In genomic region chr9:125850763-125851162, GRCh38 we compare ENCODE assay signal across 1 cellular context.
TF ChIP-seq lines count a peak whose summit lies in the region.

No MANE protein-coding gene starts in this region.

TF ChIP-seq in HepG2, 621 proteins besides CTCF, POLR2A, EP300 and RAD21 (continued from another document and continues in another):
- TF ChIP-seq ZNF512B (CRISPR knock-in tag; IDR thresholded peaks at IDR 0.05; ENCODE audit: borderline replicate concordance) (no peak), ZNF280B (CRISPR knock-in tag; IDR thresholded peaks at IDR 0.05; ENCODE audit: borderline replicate concordance) (no peak), NFE2L2 (IDR thresholded peaks at IDR 0.05; ENCODE audit: low read length) (no peak), MZF1 (CRISPR knock-in tag; IDR thresholded peaks at IDR 0.05; ENCODE audit: borderline replicate concordance) (no peak), ZZZ3 (CRISPR knock-in tag; IDR thresholded peaks at IDR 0.05; ENCODE audit: borderline replicate concordance) (no peak), ZBTB39 (CRISPR knock-in tag; IDR thresholded peaks at IDR 0.05) (no peak), FOXP1 (IDR thresholded peaks at IDR 0.05) (no peak), FOXP1 (CRISPR knock-in tag; IDR thresholded peaks at IDR 0.05) (peak; percentile 38; the same call in 1 of the 2 replicates), ZNF232 (CRISPR knock-in tag; IDR thresholded peaks at IDR 0.05; ENCODE audit: borderline replicate concordance) (no peak), ZNF3 (CRISPR knock-in tag; IDR thresholded peaks at IDR 0.05) (no peak), MTERF4 (CRISPR knock-in tag; IDR thresholded peaks at IDR 0.05) (no peak), ZNF652 (CRISPR knock-in tag; IDR thresholded peaks at IDR 0.05; ENCODE audit: borderline replicate concordance, low read depth) (no peak), HES4 (CRISPR knock-in tag; IDR thresholded peaks at IDR 0.05; ENCODE audit: borderline replicate concordance) (no peak), NFYB (CRISPR knock-in tag; IDR thresholded peaks at IDR 0.05) (no peak), ZNF576 (CRISPR knock-in tag; IDR thresholded peaks at IDR 0.05) (no peak), ZNF770 (CRISPR knock-in tag; IDR thresholded peaks at IDR 0.05) (no peak), HOXA3 (CRISPR knock-in tag; IDR thresholded peaks at IDR 0.05) (peak; percentile 49; the same call in 1 of the 2 replicates), FOXJ3 (CRISPR knock-in tag; IDR thresholded peaks at IDR 0.05; ENCODE audit: borderline replicate concordance) (peak; percentile 25; the same call in 1 of the 2 replicates), ZNF674 (CRISPR knock-in tag; IDR thresholded peaks at IDR 0.05; ENCODE audit: low read depth) (no peak), NCOA1 (CRISPR knock-in tag; IDR thresholded peaks at IDR 0.05) (no peak), MED8 (CRISPR knock-in tag; IDR thresholded peaks at IDR 0.05; ENCODE audit: insufficient replicate concordance) (no peak), ZNF781 (CRISPR knock-in tag; IDR thresholded peaks at IDR 0.05; ENCODE audit: borderline replicate concordance, not compliant biosample characterization) (no peak), TERF1 (CRISPR knock-in tag; IDR thresholded peaks at IDR 0.05) (no peak), ZBTB37 (CRISPR knock-in tag; IDR thresholded peaks at IDR 0.05) (no peak), DBP (CRISPR knock-in tag; IDR thresholded peaks at IDR 0.05; ENCODE audit: not compliant biosample characterization) (no peak), ZFP36L1 (CRISPR knock-in tag; IDR thresholded peaks at IDR 0.05) (no peak), PREB (CRISPR knock-in tag; IDR thresholded peaks at IDR 0.05) (no peak), CC2D1A (CRISPR knock-in tag; IDR thresholded peaks at IDR 0.05) (no peak), USF2 (IDR thresholded peaks at IDR 0.05; ENCODE audit: low read depth, low read length) (no peak), USF2 (CRISPR knock-in tag; IDR thresholded peaks at IDR 0.05; ENCODE audit: borderline replicate concordance) (no peak), JDP2 (CRISPR knock-in tag; IDR thresholded peaks at IDR 0.05; ENCODE audit: borderline replicate concordance) (no peak), GABPB1 (CRISPR knock-in tag; IDR thresholded peaks at IDR 0.05) (no peak), NCOA2 (CRISPR knock-in tag; IDR thresholded peaks at IDR 0.05) (peak; percentile 91), PRDM15 (CRISPR knock-in tag; IDR thresholded peaks at IDR 0.05) (no peak), ZNF382 (CRISPR knock-in tag; IDR thresholded peaks at IDR 0.05; ENCODE audit: borderline replicate concordance) (no peak), JARID2 (CRISPR knock-in tag; IDR thresholded peaks at IDR 0.05; ENCODE audit: insufficient replicate concordance) (no peak)
